In the genomic region with DNA sequence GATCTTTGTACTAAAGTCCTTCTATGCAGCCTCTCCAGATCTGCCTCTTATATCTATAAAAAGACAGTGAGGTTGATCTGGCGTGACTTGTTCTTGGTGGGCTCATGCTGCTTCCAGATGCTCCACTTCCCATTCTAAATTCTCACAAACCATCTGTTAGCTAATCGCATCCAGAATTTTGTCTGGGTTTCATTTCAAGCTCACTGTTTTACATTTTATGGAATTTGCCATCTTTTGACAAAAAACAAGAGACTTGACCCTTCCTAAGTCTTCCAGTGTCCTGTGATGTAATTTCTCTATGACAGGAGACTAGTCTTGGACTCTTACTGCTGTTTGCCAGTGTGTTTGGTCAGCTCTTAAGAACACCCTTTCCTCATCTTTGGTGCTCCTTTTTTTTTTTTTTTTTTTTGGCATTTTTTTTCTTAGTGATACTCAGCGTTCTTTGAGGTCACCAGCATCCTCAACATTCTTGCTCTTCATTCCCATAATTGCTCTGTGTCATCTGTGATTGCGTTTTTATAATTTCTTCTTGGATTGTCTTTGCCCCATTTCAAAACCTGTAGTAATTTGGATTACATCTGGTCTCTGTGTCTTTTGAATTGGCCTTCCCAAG, we compare ENCODE assay signal across 13 cellular contexts. TPM values are rescaled to one million over a fixed set of nuclear protein-coding genes. Genes with fewer than 3 reads are reported as not detected.
DNase-seq lines count a peak whose midpoint lies in the region; ATAC-seq and TF ChIP-seq lines count a peak whose summit lies in the region.
"Had no signal": no experiment of that assay in that cellular context is flagged by ENCODE, and none has a peak within 500 bp of the region (broad histone marks: within the 10 kb centered on the region; RNA-seq: fewer than 3 reads in every experiment).

No MANE protein-coding gene starts in this region.

- peaks cover 94% of the 10 kb centered on the region for H3K79me2 ChIP-seq in PC-9 (ENCODE audit: low read depth)

- DNase-seq in MV-4-11 (lab: John Stamatoyannopoulos, UW) = peak; percentile 18
- DNase-seq in mesothelial cell of epicardium (ENCODE audit: low spot score in 2 of 2, unreplicated experiment in 2 of 2) = no peak
- DNase-seq in left colon = no peak
- no peak for DNase-seq in GM13976 (ENCODE audit: low spot score)
- no peak for DNase-seq in effector CD4-positive, alpha-beta T cell
- DNase-seq in PC-9 = no peak
- DNase-seq: activated CD4-positive, alpha-beta T cell treated with anti-CD3 and anti-CD28 coated beads, Interleukin-2, amount 10 ng/mL, durations not matched to agents 24 days and 14 days; effector CD8-positive, alpha-beta T cell; heart left ventricle; OCI-M1; retina had no signal

- TF ChIP-seq CTCF in brain (conservative IDR thresholded peaks at IDR 0.05) = no peak
- TF ChIP-seq CTCF in mesothelial cell of epicardium (IDR thresholded peaks at IDR 0.05; ENCODE audit: unreplicated experiment) = no peak
- TF ChIP-seq CTCF in GM13976 (IDR thresholded peaks at IDR 0.05; ENCODE audit: borderline replicate concordance, control extremely low read depth, extremely low read depth, insufficient read depth, missing control alignments) = no peak
- no peak for TF ChIP-seq CTCF in PC-9 (conservative IDR thresholded peaks at IDR 0.05)

- no peak overlapping the region for H3K4me3 ChIP-seq in BLaER1 treated with 17β-estradiol and CSF1 and Interleukin-3, amounts not matched to agents 10 nM and 100 nM
- no peak overlapping the region for H3K4me3 ChIP-seq in PC-9
- H3K4me3 ChIP-seq: heart left ventricle had no signal

- no peak overlapping the region for H2AFZ ChIP-seq in PC-9

- peaks cover 41 to 100% (median 73%) of the 10 kb centered on the region in 11 experiments for H3K36me3 ChIP-seq in BLaER1 treated with 17β-estradiol and CSF1 and Interleukin-3, amounts not matched to agents 10 nM and 100 nM
- H3K36me3 ChIP-seq in PC-9 (ENCODE audit: low read depth) = no peaks in the 10 kb centered on the region

- in situ Hi-C loops in GM13976 (cut with MboI; ENCODE audit: low sequenced_read_pairs, unreplicated experiment) = no loop called here

- intact Hi-C loops in left colon (cut with DNase I, micrococcal nuclease) (no loop called here), PC-9 (cut with micrococcal nuclease; ENCODE audit: unreplicated experiment) (no loop called here)

- peak overlapping the region in 4 of 5 experiments; percentile 24 to 63 (median 60) for H3K4me3 Mint-ChIP-seq in brain
- no peak overlapping the region for H3K4me3 Mint-ChIP-seq in mesothelial cell of epicardium
- H3K4me3 Mint-ChIP-seq: activated CD4-positive, alpha-beta T cell treated with anti-CD3 and anti-CD28 coated beads, Interleukin-2, amount 10 ng/mL, durations not matched to agents 24 days and 14 days had no signal

- peaks cover 98 to 100% (median 99%) of the 10 kb centered on the region in 11 experiments for H4K20me1 ChIP-seq in BLaER1 treated with 17β-estradiol and CSF1 and Interleukin-3, amounts not matched to agents 10 nM and 100 nM
- peaks cover 81% of the 10 kb centered on the region for H4K20me1 ChIP-seq in PC-9 (ENCODE audit: insufficient read depth)

- H3K27me3 Mint-ChIP-seq in brain (peaks cover 2% of the 10 kb centered on the region), mesothelial cell of epicardium (ENCODE audit: low read depth) (no peaks in the 10 kb centered on the region)
- H3K27me3 Mint-ChIP-seq: activated CD4-positive, alpha-beta T cell treated with anti-CD3 and anti-CD28 coated beads, Interleukin-2, amount 10 ng/mL, durations not matched to agents 24 days and 14 days had no signal

- BruUV-seq in PC-9 (replicated peaks; lab: Mats Ljungman, UMichigan) = no TSS peak

- no peaks in the 10 kb centered on the region for H3K9me3 ChIP-seq in BLaER1 treated with 17β-estradiol and CSF1 and Interleukin-3, amounts not matched to agents 10 nM and 100 nM (replicated peaks in 1 of 11)
- H3K9me3 ChIP-seq in PC-9 (ENCODE audit: insufficient read depth, low read depth) = no peaks in the 10 kb centered on the region
- H3K9me3 ChIP-seq: heart left ventricle had no signal

- peak overlapping the region in 7 of 11 experiments; percentile 2 to 45 (median 18); a peak in 10 of 22 replicates for H3K4me2 ChIP-seq in BLaER1 treated with 17β-estradiol and CSF1 and Interleukin-3, amounts not matched to agents 10 nM and 100 nM
- no peak overlapping the region for H3K4me2 ChIP-seq in PC-9

- no peak overlapping the region for H3K9ac ChIP-seq in BLaER1 treated with 17β-estradiol and CSF1 and Interleukin-3, amounts not matched to agents 10 nM and 100 nM

- no peak overlapping the region for H3K27ac ChIP-seq in BLaER1 treated with 17β-estradiol and CSF1 and Interleukin-3, amounts not matched to agents 10 nM and 100 nM
- H3K27ac ChIP-seq in PC-9 = no peak overlapping the region
- H3K27ac ChIP-seq: heart left ventricle had no signal

- POLR2A ChIA-PET in PC-9 (lab: Charles Lee; ENCODE audit: unreplicated experiment) = no interaction called here

- H3F3A ChIP-seq in PC-9 (ENCODE audit: insufficient read depth, low read depth) = peaks cover 3% of the 10 kb centered on the region; the same call in 1 of the 2 replicates

- H3K27me3 ChIP-seq in BLaER1 treated with 17β-estradiol and CSF1 and Interleukin-3, amounts not matched to agents 10 nM and 100 nM = no peaks in the 10 kb centered on the region
- no peaks in the 10 kb centered on the region for H3K27me3 ChIP-seq in PC-9 (ENCODE audit: insufficient read depth, low read depth)
- H3K27me3 ChIP-seq: heart left ventricle had no signal

- peaks cover 88% of the 10 kb centered on the region for H3K4me1 Mint-ChIP-seq in brain
- peaks cover 18% of the 10 kb centered on the region for H3K4me1 Mint-ChIP-seq in mesothelial cell of epicardium

- H3K9me3 Mint-ChIP-seq in brain (peaks cover 0 to 3% (median 0%) of the 10 kb centered on the region in 5 experiments), mesothelial cell of epicardium (no peaks in the 10 kb centered on the region)
- H3K9me3 Mint-ChIP-seq: activated CD4-positive, alpha-beta T cell treated with anti-CD3 and anti-CD28 coated beads, Interleukin-2, amount 10 ng/mL, durations not matched to agents 24 days and 14 days had no signal

- H3K9me2 ChIP-seq in PC-9 (ENCODE audit: insufficient read depth) = no peaks in the 10 kb centered on the region

- no peak for ATAC-seq in left colon
- ATAC-seq: heart left ventricle had no signal

- H3K36me3 Mint-ChIP-seq in brain (peaks cover 94% of the 10 kb centered on the region), mesothelial cell of epicardium (peaks cover 15% of the 10 kb centered on the region)

- CTCF ChIA-PET in PC-9 (lab: Charles Lee) = no interaction called here

- H3K27ac Mint-ChIP-seq in brain (peak overlapping the region in 4 of 5 experiments; percentile 60 to 91 (median 74)), mesothelial cell of epicardium (peak overlapping the region; percentile 30)
- H3K27ac Mint-ChIP-seq: activated CD4-positive, alpha-beta T cell treated with anti-CD3 and anti-CD28 coated beads, Interleukin-2, amount 10 ng/mL, durations not matched to agents 24 days and 14 days had no signal

- H3K4me1 ChIP-seq in BLaER1 treated with 17β-estradiol and CSF1 and Interleukin-3, amounts not matched to agents 10 nM and 100 nM = peaks cover 20 to 62% (median 32%) of the 10 kb centered on the region in 10 experiments; a peak in 19 of 20 replicates
- H3K4me1 ChIP-seq in PC-9 (replicated peaks; ENCODE audit: insufficient read depth) = no peaks in the 10 kb centered on the region

RNA-seq across cellular contexts. Expression of a gene that starts 23.1 kb away (rescaled TPM):
- polyA plus RNA-seq in brain (ENCODE audit: insufficient read depth, low read depth, low replicate concordance) = 39.0 TPM
- total RNA-seq in mesothelial cell of epicardium = 72.3 to 78.5 TPM (median 75.1 TPM) in 3 replicates
- total RNA-seq in left colon = 10 to 100 TPM; 51.3 to 60.9 TPM
- 45.8 and 49.7 TPM in 2 replicates for total RNA-seq in PC-9 (2021)

RNA-seq across cellular contexts. Expression of a gene that starts 26.8 kb away (rescaled TPM):
- polyA plus RNA-seq in brain (ENCODE audit: insufficient read depth, low read depth, low replicate concordance) = 33.8 TPM
- total RNA-seq in mesothelial cell of epicardium (2.4 to 3.2 TPM (median 2.5 TPM) in 3 replicates), left colon (100 to 1,000 TPM; 126 to 184 TPM), PC-9 (2021) (6.9 and 7.4 TPM in 2 replicates)

RNA-seq across cellular contexts. Expression of a gene that starts 41.8 kb away (rescaled TPM):
- 25.4 TPM for polyA plus RNA-seq in brain (ENCODE audit: insufficient read depth, low read depth, low replicate concordance)
- total RNA-seq in mesothelial cell of epicardium (92.3 to 101 TPM (median 97.3 TPM) in 3 replicates), left colon (10 to 100 TPM; 49.9 to 50.4 TPM), PC-9 (2021) (23.2 and 23.4 TPM in 2 replicates)

Comparison
In these comparisons a context has a peak if more than half of its experiments do, and no peak if none do; other contexts are left out.
1. RNA of a gene that starts 26.8 kb away (total RNA-seq): 126 to 184 TPM in left colon; 6.9 to 7.4 TPM in PC-9 and 2.4 to 3.2 TPM in mesothelial cell of epicardium; every median in the first group is over 10 times any median in the second.